Comparison of ENCODE assay signal across 1 cellular context in the genomic region with DNA sequence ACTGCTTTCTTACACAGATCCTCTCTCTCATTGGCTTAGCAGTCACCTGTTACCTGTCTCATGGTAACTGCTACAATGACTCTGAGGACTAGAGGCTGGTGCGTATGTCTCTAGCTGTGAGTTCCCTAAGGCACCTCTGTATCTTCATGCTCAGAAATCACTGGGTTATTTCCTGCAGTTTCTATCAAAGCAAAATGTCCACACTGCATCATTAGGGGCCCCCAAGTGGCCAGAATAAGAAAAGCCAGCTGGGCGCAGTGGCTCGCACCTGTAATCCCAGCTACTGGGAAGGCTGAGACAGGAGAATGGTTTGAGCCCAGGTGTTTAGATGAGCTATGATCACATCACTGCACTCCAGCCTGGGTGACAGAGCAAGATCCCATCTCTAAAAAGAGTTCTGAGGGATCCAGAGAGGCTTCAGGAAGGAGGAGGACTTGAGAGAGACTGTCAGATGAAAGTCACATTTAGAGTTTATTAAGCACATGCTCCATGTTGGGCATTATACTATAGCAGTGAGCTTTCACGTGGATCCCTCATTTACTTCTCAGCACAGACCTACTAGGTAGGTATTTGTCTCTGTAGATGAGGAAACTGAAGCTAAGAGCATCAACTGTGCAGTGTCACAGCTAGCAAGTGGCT.
TF ChIP-seq lines count a peak whose summit lies in the region.

No MANE protein-coding gene starts in this region.

TF ChIP-seq in H1, 55 proteins besides CTCF, POLR2A, EP300 and RAD21:
- TF ChIP-seq ASH2L (IDR thresholded peaks at IDR 0.05; ENCODE audit: low read length) (no peak), TEAD4 (IDR thresholded peaks at IDR 0.05; ENCODE audit: low read depth, low read length) (no peak), SP2 (IDR thresholded peaks at IDR 0.05; ENCODE audit: low read length) (no peak), CBX8 (IDR thresholded peaks at IDR 0.05; ENCODE audit: borderline replicate concordance, low read depth, low read length) (no peak)
- TF ChIP-seq, protein P1, sequence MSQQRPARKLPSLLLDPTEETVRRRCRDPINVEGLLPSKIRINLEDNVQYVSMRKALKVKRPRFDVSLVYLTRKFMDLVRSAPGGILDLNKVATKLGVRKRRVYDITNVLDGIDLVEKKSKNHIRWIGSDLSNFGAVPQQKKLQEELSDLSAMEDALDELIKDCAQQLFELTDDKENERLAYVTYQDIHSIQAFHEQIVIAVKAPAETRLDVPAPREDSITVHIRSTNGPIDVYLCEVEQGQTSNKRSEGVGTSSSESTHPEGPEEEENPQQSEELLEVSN (IDR thresholded peaks at IDR 0.05) = no peak
